18 cellular contexts compared by ENCODE assay signal in the genomic region with DNA sequence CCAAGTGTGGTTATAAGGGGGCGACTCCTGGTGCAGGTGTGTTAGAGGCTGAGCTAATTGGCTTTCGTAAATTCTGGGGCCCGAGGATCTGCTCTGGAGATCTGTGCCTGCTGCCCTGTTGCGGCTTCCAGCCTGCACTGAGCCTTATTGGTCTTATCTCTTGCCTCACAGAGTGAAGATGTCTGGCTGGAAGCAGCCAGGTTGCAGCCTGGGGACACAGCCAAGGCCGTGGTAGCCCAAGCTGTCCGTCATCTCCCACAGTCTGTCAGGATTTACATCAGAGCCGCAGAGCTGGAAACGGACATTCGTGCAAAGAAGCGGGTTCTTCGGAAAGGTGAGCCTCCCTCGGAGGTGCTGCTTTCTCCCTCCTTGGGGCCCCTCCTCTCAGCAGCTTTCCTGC. TPM values are rescaled to one million over a fixed set of nuclear protein-coding genes. Genes with fewer than 3 reads are reported as not detected.
DNase-seq lines count a peak whose midpoint lies in the region; ATAC-seq lines count a peak whose summit lies in the region.
"Had no signal": no experiment of that assay in that cellular context is flagged by ENCODE, and none has a peak within 500 bp of the region (broad histone marks: within the 10 kb centered on the region; RNA-seq: fewer than 3 reads in every experiment).

No MANE protein-coding gene starts in this region.

- H3K4ac ChIP-seq in mesenchymal stem cell (ENCODE audit: low read depth in 1 of 2, low read length in 2 of 2) (no peak overlapping the region), mesendoderm (ENCODE audit: low read depth, low read length) (no peak overlapping the region)

- H3K27ac ChIP-seq in BLaER1, result no peak overlapping the region
- H3K27ac ChIP-seq in mesenchymal stem cell (ENCODE audit: low read length, poor library complexity, severe bottlenecking), result no peak overlapping the region
- no peak overlapping the region for H3K27ac ChIP-seq in mesendoderm (ENCODE audit: low read depth, low read length)
- H3K27ac ChIP-seq: Peyer's patch, SK-N-MC had no signal

- H3K9ac ChIP-seq in BLaER1 (no peak overlapping the region), mesenchymal stem cell (ENCODE audit: low read length) (no peak overlapping the region), mesendoderm (ENCODE audit: low read length) (no peak overlapping the region)

- no peaks in the 10 kb centered on the region for H3K27me3 ChIP-seq in BLaER1
- H3K27me3 ChIP-seq in mesenchymal stem cell (ENCODE audit: control insufficient read depth in 1 of 2, insufficient read depth in 1 of 2, low read length in 2 of 2), result no peaks in the 10 kb centered on the region
- H3K27me3 ChIP-seq in mesendoderm (ENCODE audit: insufficient read depth, low read length, poor library complexity), result no peaks in the 10 kb centered on the region
- H3K27me3 ChIP-seq: Peyer's patch had no signal

- peaks cover 59% of the 10 kb centered on the region for H4K20me1 ChIP-seq in BLaER1

- no peaks in the 10 kb centered on the region for H3K9me3 ChIP-seq in BLaER1
- H3K9me3 ChIP-seq in mesenchymal stem cell (ENCODE audit: control insufficient read depth, low read length), result no peaks in the 10 kb centered on the region
- H3K9me3 ChIP-seq: Caco-2, Peyer's patch had no signal

- H4K5ac ChIP-seq in mesendoderm (ENCODE audit: low read length), result no peak overlapping the region

- no peak overlapping the region for H3K23ac ChIP-seq in mesenchymal stem cell (ENCODE audit: low read length in 2 of 2)
- no peak overlapping the region for H3K23ac ChIP-seq in mesendoderm (ENCODE audit: low read length)

- H3K56ac ChIP-seq in mesendoderm (ENCODE audit: low read length), result no peak overlapping the region

- H3K4me1 ChIP-seq in BLaER1 (peaks cover 51% of the 10 kb centered on the region), mesenchymal stem cell (ENCODE audit: control insufficient read depth, insufficient read depth, low read depth, low read length) (peaks cover 2% of the 10 kb centered on the region), mesendoderm (ENCODE audit: control insufficient read depth, low read depth, low read length) (no peaks in the 10 kb centered on the region)
- H3K4me1 ChIP-seq: Peyer's patch had no signal

- H3K79me2 ChIP-seq in mesendoderm (ENCODE audit: control insufficient read depth, insufficient read depth, low read length), result no peaks in the 10 kb centered on the region

- H3K14ac ChIP-seq in mesenchymal stem cell (ENCODE audit: low read length in 2 of 2), result no peak overlapping the region

- peak overlapping the region; percentile 86 for H3K4me2 ChIP-seq in BLaER1
- H3K4me2 ChIP-seq in mesenchymal stem cell (ENCODE audit: low read length, poor library complexity, severe bottlenecking), result no peak overlapping the region
- no peak overlapping the region for H3K4me2 ChIP-seq in mesendoderm (ENCODE audit: low read length)

- no peak overlapping the region for H3K4me3 ChIP-seq in BLaER1
- no peak overlapping the region for H3K4me3 ChIP-seq in mesenchymal stem cell (ENCODE audit: insufficient read depth in 1 of 2, low read depth in 1 of 2, low read length in 2 of 2)
- no peak overlapping the region for H3K4me3 ChIP-seq in mesendoderm (ENCODE audit: low read length)
- H3K4me3 ChIP-seq: Peyer's patch, SK-N-MC had no signal

- WGBS in mesenchymal stem cell, result 98% methylated on average over 12 of the region's 12 CpGs
- no CpG with 5 or more reads among the region's 12 CpGs for WGBS in mesendoderm (ENCODE audit: extremely low coverage, insufficient coverage, low lambda C conversion rate)

- H2BK120ac ChIP-seq in mesenchymal stem cell (ENCODE audit: low read depth, low read length), result no peak overlapping the region
- no peak overlapping the region for H2BK120ac ChIP-seq in mesendoderm (ENCODE audit: low read depth, low read length)

- peak overlapping the region; percentile 32 for H4K91ac ChIP-seq in mesenchymal stem cell (ENCODE audit: low read length)

- H3K36me3 ChIP-seq in BLaER1 (peaks cover 79% of the 10 kb centered on the region), mesenchymal stem cell (ENCODE audit: control insufficient read depth in 1 of 2, insufficient read depth in 2 of 2, low read depth in 1 of 2, low read length in 2 of 2) (peaks cover 76 to 81% of the 10 kb centered on the region in 2 experiments), mesendoderm (ENCODE audit: control insufficient read depth, insufficient read depth, low read length) (peaks cover 16% of the 10 kb centered on the region)

- no peak overlapping the region for H2BK12ac ChIP-seq in mesenchymal stem cell (ENCODE audit: low read length in 2 of 2)

- no peak overlapping the region for H2AFZ ChIP-seq in mesenchymal stem cell (ENCODE audit: low read depth, low read length)

- H2BK5ac ChIP-seq in mesenchymal stem cell (ENCODE audit: low read depth, low read length, poor library complexity, severe bottlenecking) (no peak overlapping the region), mesendoderm (ENCODE audit: low read length) (no peak overlapping the region)

- H3K79me1 ChIP-seq in mesenchymal stem cell (replicated peaks; ENCODE audit: low read length, poor library complexity, severe bottlenecking), result peaks cover 30% of the 10 kb centered on the region
- no peaks in the 10 kb centered on the region for H3K79me1 ChIP-seq in mesendoderm (ENCODE audit: low read length)

- no peak overlapping the region for H4K8ac ChIP-seq in mesenchymal stem cell (ENCODE audit: low read length)
- H4K8ac ChIP-seq in mesendoderm (ENCODE audit: low read depth, low read length), result no peak overlapping the region

- H3K18ac ChIP-seq in mesenchymal stem cell (ENCODE audit: low read depth in 1 of 2, low read length in 2 of 2), result no peak overlapping the region
- H3K18ac ChIP-seq in mesendoderm (ENCODE audit: low read length), result no peak overlapping the region

- no peak overlapping the region for H2AK5ac ChIP-seq in mesenchymal stem cell (ENCODE audit: low read length, severe bottlenecking)
- H2AK5ac ChIP-seq in mesendoderm (ENCODE audit: low read length), result no peak overlapping the region

- H2BK15ac ChIP-seq in mesenchymal stem cell (ENCODE audit: low read depth, poor library complexity, severe bottlenecking) (no peak overlapping the region), mesendoderm (replicated peaks; ENCODE audit: low read depth) (no peak overlapping the region)

- DNase-seq in A172 (ENCODE audit: low spot score) (peak; percentile 34), M059J (ENCODE audit: low read depth) (peak; percentile 29), mesenchymal stem cell (no peak), NCI-H2107 (lab: John Stamatoyannopoulos, UW) (no peak), mesendoderm (no peak)
- DNase-seq: ACHN; Caco-2; CD4-positive, CD25-positive, alpha-beta regulatory T cell; KBM-7; MV-4-11; NCI-H187; NCI-H446; NCI-H526 treated with DMSO at 0.1 percent for 48 hours; Peyer's patch; SHP77 had no signal

- ATAC-seq in GM18858 (IDR thresholded peaks at IDR 0.05; ENCODE audit: unreplicated experiment), result no peak

RNA-seq across cellular contexts. Expression of a gene that starts 20.0 kb away (rescaled TPM):
- total RNA-seq in A172 (2014; rRNA removed; shearing (Covaris generic)), result 74.2 and 74.7 TPM in 2 replicates
- 77.2 and 106 TPM in 2 replicates for total RNA-seq in M059J (2014; rRNA removed; shearing (Covaris generic))
- 31.5 TPM for polyA plus RNA-seq in mesenchymal stem cell (2013, experiment 1 of 2)
- 30.9 TPM for polyA plus RNA-seq in mesenchymal stem cell (2013, experiment 2 of 2)
- polyA plus RNA-seq in mesendoderm (2013, experiment 1 of 2), result 45.5 TPM
- 46.7 TPM for polyA plus RNA-seq in mesendoderm (2013, experiment 2 of 2)

RNA-seq across cellular contexts. Expression of a gene that starts 21.5 kb away (rescaled TPM):
- 0.77 TPM in 1 of 2 replicates, not detected in the other for total RNA-seq in A172 (2014; rRNA removed; shearing (Covaris generic))
- total RNA-seq in M059J (2014; rRNA removed; shearing (Covaris generic)), result 0.42 and 1.2 TPM in 2 replicates
- polyA plus RNA-seq in mesenchymal stem cell (2013, experiment 1 of 2), result 2.8 TPM
- polyA plus RNA-seq in mesenchymal stem cell (2013, experiment 2 of 2), result 2.2 TPM
- 2.2 TPM for polyA plus RNA-seq in mesendoderm (2013, experiment 1 of 2)
- 2.1 TPM for polyA plus RNA-seq in mesendoderm (2013, experiment 2 of 2)

RNA-seq across cellular contexts. Expression of a gene that starts 31.2 kb away (rescaled TPM):
- 16.8 and 17.0 TPM in 2 replicates for total RNA-seq in A172 (2014; rRNA removed; shearing (Covaris generic))
- total RNA-seq in M059J (2014; rRNA removed; shearing (Covaris generic)), result 7.7 and 17.7 TPM in 2 replicates
- 12.2 TPM for polyA plus RNA-seq in mesenchymal stem cell (2013, experiment 1 of 2)
- polyA plus RNA-seq in mesenchymal stem cell (2013, experiment 2 of 2), result 11.7 TPM
- 10.8 TPM for polyA plus RNA-seq in mesendoderm (2013, experiment 1 of 2)
- polyA plus RNA-seq in mesendoderm (2013, experiment 2 of 2), result 10.9 TPM

RNA-seq across cellular contexts. Expression of a gene that starts 35.1 kb away (rescaled TPM):
- total RNA-seq in A172 (2014; rRNA removed; shearing (Covaris generic)), result 0.89 and 1.2 TPM in 2 replicates
- total RNA-seq in M059J (2014; rRNA removed; shearing (Covaris generic)), result 0.02 TPM in 2 replicates
- polyA plus RNA-seq in mesenchymal stem cell (2013, experiment 1 of 2), result 0.07 TPM
- polyA plus RNA-seq in mesenchymal stem cell (2013, experiment 2 of 2), result 0.10 TPM
- 0.27 TPM for polyA plus RNA-seq in mesendoderm (2013, experiment 1 of 2)
- polyA plus RNA-seq in mesendoderm (2013, experiment 2 of 2), result 0.18 TPM

RNA-seq across cellular contexts. Expression of a gene that starts 44.7 kb away (rescaled TPM):
- 27.2 and 27.6 TPM in 2 replicates for total RNA-seq in A172 (2014; rRNA removed; shearing (Covaris generic))
- 23.9 and 32.2 TPM in 2 replicates for total RNA-seq in M059J (2014; rRNA removed; shearing (Covaris generic))
- polyA plus RNA-seq in mesenchymal stem cell (2013, experiment 1 of 2), result 21.1 TPM
- polyA plus RNA-seq in mesenchymal stem cell (2013, experiment 2 of 2), result 20.1 TPM
- 28.6 TPM for polyA plus RNA-seq in mesendoderm (2013, experiment 1 of 2)
- polyA plus RNA-seq in mesendoderm (2013, experiment 2 of 2), result 29.4 TPM

Comparison
In these comparisons a context has a peak if more than half of its experiments do, and no peak if none do; other contexts are left out.
1. DNase-seq: peak in A172 (single experiment) and M059J (single experiment); none in mesenchymal stem cell (single experiment), NCI-H2107 (single experiment) and mesendoderm (single experiment).